Comparison of ENCODE assay signal across 20 cellular contexts in the genomic region with DNA sequence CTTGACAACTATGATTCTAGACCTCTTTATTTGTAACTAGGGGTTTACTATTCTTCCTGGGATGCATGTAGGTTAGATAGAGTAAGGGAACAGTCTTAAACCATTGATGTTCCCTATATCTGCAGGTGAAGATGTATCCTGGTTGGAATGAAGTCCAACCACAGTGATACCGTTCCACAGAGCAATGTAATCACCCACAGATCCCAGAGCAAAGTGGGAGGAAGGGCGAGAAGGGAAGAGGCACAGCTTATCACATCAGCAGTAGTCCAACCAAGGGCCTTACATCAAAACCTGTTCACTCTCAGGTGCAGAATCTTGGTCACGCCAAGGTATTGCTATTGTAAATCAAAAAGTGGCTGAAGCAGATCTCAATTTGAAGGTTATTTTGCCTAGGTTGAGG.
DNase-seq lines count a peak whose midpoint lies in the region; ATAC-seq and TF ChIP-seq lines count a peak whose summit lies in the region.
"Had no signal": no experiment of that assay in that cellular context is flagged by ENCODE, and none has a peak within 500 bp of the region (broad histone marks: within the 10 kb centered on the region; RNA-seq: fewer than 3 reads in every experiment).

No MANE protein-coding gene starts in this region.

- peak overlapping the region; percentile 81 for H3K4ac ChIP-seq in IMR-90 (ENCODE audit: low read depth, low read length)

- no peak for TF ChIP-seq RAD21 in IMR-90 (IDR thresholded peaks at IDR 0.05; ENCODE audit: low read length)

- peak overlapping the region; percentile 93 for H2BK5ac ChIP-seq in IMR-90 (ENCODE audit: low read depth, low read length, poor library complexity, severe bottlenecking)

- in situ Hi-C loops in IMR-90 (cut with MboI; ENCODE audit: low sequenced_read_pairs) = no loop called here

- H2AK5ac ChIP-seq in IMR-90 (ENCODE audit: low read depth, low read length) = peak overlapping the region; percentile 46

- H4K20me1 ChIP-seq in IMR-90 (ENCODE audit: insufficient read depth, low read length) (no peaks in the 10 kb centered on the region), smooth muscle cell (ENCODE audit: low read depth) (no peaks in the 10 kb centered on the region)

- no peak for TF ChIP-seq CTCF in IMR-90 (conservative IDR thresholded peaks at IDR 0.05; ENCODE audit: low read depth, low read length)
- no peak for TF ChIP-seq CTCF in smooth muscle cell (IDR thresholded peaks at IDR 0.05; ENCODE audit: borderline replicate concordance, insufficient read depth, poor library complexity, severe bottlenecking)
- TF ChIP-seq CTCF in vagina (IDR thresholded peaks at IDR 0.05) = no peak

- no peaks in the 10 kb centered on the region for H3K36me3 Mint-ChIP-seq in activated T-helper 17 cell treated with anti-CD3 and anti-CD28 coated beads, Interleukin-2, amount 50 U/mL, for 72 hours (ENCODE audit: low read depth)

- H2BK120ac ChIP-seq in IMR-90 (ENCODE audit: low read depth, low read length) = peak overlapping the region; percentile 79

- H3K9me3 Mint-ChIP-seq in activated T-helper 17 cell treated with anti-CD3 and anti-CD28 coated beads, Interleukin-2, amount 50 U/mL, for 72 hours = no peaks in the 10 kb centered on the region

- no TSS peak for BruUV-seq in IMR-90 (replicated peaks; lab: Mats Ljungman, UMichigan)

- peak overlapping the region; percentile 24; the same call in 1 of the 2 replicates for H4K5ac ChIP-seq in IMR-90 (ENCODE audit: low read depth, low read length)

- H3K14ac ChIP-seq in IMR-90 (replicated peaks; ENCODE audit: low read depth, low read length) = peak overlapping the region; percentile 87

- H2BK15ac ChIP-seq in IMR-90 (ENCODE audit: low read depth, low read length) = peak overlapping the region; percentile 93; the same call in 2 of the 3 replicates

- peak overlapping the region; percentile 47 for H3K4me3 Mint-ChIP-seq in activated T-helper 17 cell treated with anti-CD3 and anti-CD28 coated beads, Interleukin-2, amount 50 U/mL, for 72 hours

- TF ChIP-seq POLR2A in IMR-90 (IDR thresholded peaks at IDR 0.05; ENCODE audit: low read depth, low read length) (no peak), vagina (IDR thresholded peaks at IDR 0.05) (no peak)

- peaks cover 5% of the 10 kb centered on the region for H3K27me3 Mint-ChIP-seq in activated T-helper 17 cell treated with anti-CD3 and anti-CD28 coated beads, Interleukin-2, amount 50 U/mL, for 72 hours

- peaks cover 8% of the 10 kb centered on the region for H3K4me1 Mint-ChIP-seq in activated T-helper 17 cell treated with anti-CD3 and anti-CD28 coated beads, Interleukin-2, amount 50 U/mL, for 72 hours

- peak overlapping the region; percentile 30 for H3K18ac ChIP-seq in IMR-90 (ENCODE audit: low read depth, low read length)

- peak overlapping the region; percentile 84 for H4K91ac ChIP-seq in IMR-90 (ENCODE audit: insufficient read depth, low read depth, low read length)

- H3K4me2 ChIP-seq in IMR-90 (ENCODE audit: low read depth, low read length) = peak overlapping the region; percentile 58; the same call in 1 of the 2 replicates
- no peak overlapping the region for H3K4me2 ChIP-seq in smooth muscle cell
- H3K4me2 ChIP-seq: A549 had no signal

- H3K27me3 ChIP-seq in IMR-90 (ENCODE audit: control insufficient read depth, insufficient read depth, low read length) (no peaks in the 10 kb centered on the region), smooth muscle cell (ENCODE audit: low read depth) (no peaks in the 10 kb centered on the region), vagina (no peaks in the 10 kb centered on the region)
- H3K27me3 ChIP-seq: BE2C, Peyer's patch, SJCRH30 had no signal

- H3K9me3 ChIP-seq in IMR-90 (ENCODE audit: control insufficient read depth, insufficient read depth, low read length) (no peaks in the 10 kb centered on the region), smooth muscle cell (replicated peaks; ENCODE audit: low read depth) (peaks cover 5% of the 10 kb centered on the region), vagina (no peaks in the 10 kb centered on the region)
- H3K9me3 ChIP-seq: A549, BE2C, HAP-1, Peyer's patch had no signal

- H3F3A ChIP-seq in smooth muscle cell (ENCODE audit: low read depth) = no peaks in the 10 kb centered on the region

- H3K36me3 ChIP-seq in IMR-90 (ENCODE audit: control insufficient read depth, insufficient read depth, low read length) (no peaks in the 10 kb centered on the region), smooth muscle cell (ENCODE audit: low read depth) (peaks cover 6% of the 10 kb centered on the region), vagina (no peaks in the 10 kb centered on the region)
- H3K36me3 ChIP-seq: BE2C, HAP-1, Peyer's patch, SJCRH30 had no signal

- H2AK9ac ChIP-seq in IMR-90 (replicated peaks; ENCODE audit: low read depth, low read length, poor library complexity) = no peak overlapping the region

- POLR2A ChIA-PET in IMR-90 (lab: Charles Lee; ENCODE audit: unreplicated experiment) = no interaction called here

- H3K4me1 ChIP-seq in IMR-90 (ENCODE audit: control insufficient read depth, insufficient read depth, low read length) (peaks cover 6% of the 10 kb centered on the region), smooth muscle cell (ENCODE audit: low read depth) (no peaks in the 10 kb centered on the region), vagina (no peaks in the 10 kb centered on the region)
- H3K4me1 ChIP-seq: BE2C, HAP-1, Peyer's patch, SJCRH30 had no signal

- no peaks in the 10 kb centered on the region for H3K79me1 ChIP-seq in IMR-90 (ENCODE audit: low read depth in 1 of 2, low read length in 2 of 2)

- intact Hi-C loops in IMR-90 (cut with micrococcal nuclease) (no loop called here), vagina (cut with DNase I) (no loop called here)

- ATAC-seq in IMR-90 (ENCODE audit: low read depth) (peak; percentile 22), left lobe of liver (peak; percentile 23)
- no peak for ATAC-seq in activated T-helper 17 cell treated with anti-CD3 and anti-CD28 coated beads, Interleukin-2, amount 50 U/mL, for 72 hours (replicated peaks)
- ATAC-seq: K562 had no signal

- H3K4me3 ChIP-seq in IMR-90 (ENCODE audit: insufficient read depth, low read depth, low read length) = no peak overlapping the region
- H3K4me3 ChIP-seq in smooth muscle cell = no peak overlapping the region
- H3K4me3 ChIP-seq in vagina = no peak overlapping the region
- H3K4me3 ChIP-seq: A549, HAP-1, K562, Peyer's patch, SJCRH30 had no signal

- dilution Hi-C loops in IMR-90 (cut with HindIII; ENCODE audit: low sequenced_read_pairs, unreplicated experiment) = no loop called here

- no peak for DNase-seq in IMR-90
- DNase-seq in left lobe of liver (ENCODE audit: low spot score) = no peak
- no peak for DNase-seq in smooth muscle cell (lab: John Stamatoyannopoulos, UW; ENCODE audit: unreplicated experiment)
- no peak for DNase-seq in stimulated activated CD4-positive, alpha-beta T cell treated with anti-CD3 and anti-CD28 coated beads, Interleukin-4, amount 100 ng/mL, for 24 hours
- no peak for DNase-seq in vagina (ENCODE audit: extremely low spot score in 2 of 2)
- no peak for DNase-seq in cortex of kidney (lab: John Stamatoyannopoulos, UW)
- DNase-seq: BE2C, MM.1S, NCI-H1048, NCI-H1417 treated with DMSO at 0.1 percent for 48 hours, NCI-H2029, NCI-H2227 treated with DMSO at 0.1 percent for 48 hours, NCI-H510A, NCI-H748 treated with DMSO at 0.1 percent for 48 hours, Peyer's patch had no signal

- peak overlapping the region; percentile 38 to 56; a peak in 3 of 4 replicates for H4K8ac ChIP-seq in IMR-90 (ENCODE audit: low read depth in 2 of 2, low read length in 2 of 2)

- peak overlapping the region; percentile 58 for H3K56ac ChIP-seq in IMR-90 (ENCODE audit: extremely low read depth, insufficient read depth, low read length)

- H3K9ac ChIP-seq in IMR-90 (ENCODE audit: low read depth, low read length) (peak overlapping the region; percentile 65; the same call in 1 of the 2 replicates), smooth muscle cell (ENCODE audit: low read depth) (no peak overlapping the region)

- peak overlapping the region; percentile 71; the same call in 1 of the 2 replicates for H3K23ac ChIP-seq in IMR-90 (ENCODE audit: low read depth, low read length)

- H2AFZ ChIP-seq in IMR-90 (replicated peaks; ENCODE audit: low read length, poor library complexity) (no peak overlapping the region), smooth muscle cell (ENCODE audit: low read depth) (peak overlapping the region; percentile 24)

- H3K79me2 ChIP-seq in smooth muscle cell (ENCODE audit: low read depth) = no peaks in the 10 kb centered on the region

- CTCF ChIA-PET in IMR-90 (lab: Yijun Ruan, JAX) = interaction anchor here (1.0 kb wide), 1 partner anchor 37 kb away, joined by 3 read pairs; no protein-coding TSS in a partner anchor

- 91% methylated on average over 1 of the region's 3 CpGs; no CpG with 5 or more reads in 1 of the 2 experiments for WGBS in IMR-90 (ENCODE audit: extremely low coverage in 2 of 2, insufficient read length in 1 of 2), 2 experiments
- WGBS in smooth muscle cell (ENCODE audit: low lambda C conversion rate) = 81% methylated on average over 3 of the region's 3 CpGs

- no peak overlapping the region for H3K27ac Mint-ChIP-seq in activated T-helper 17 cell treated with anti-CD3 and anti-CD28 coated beads, Interleukin-2, amount 50 U/mL, for 72 hours

- peak overlapping the region; percentile 72 for H2BK20ac ChIP-seq in IMR-90 (ENCODE audit: low read depth, low read length)

- peaks cover 3% of the 10 kb centered on the region for H3K9me1 ChIP-seq in IMR-90 (ENCODE audit: insufficient read depth, low read length)

- H3K27ac ChIP-seq in IMR-90 (ENCODE audit: insufficient read depth, low read length) = peak overlapping the region; percentile 79; the same call in 1 of the 2 replicates
- no peak overlapping the region for H3K27ac ChIP-seq in smooth muscle cell (ENCODE audit: low read depth)
- H3K27ac ChIP-seq in vagina = no peak overlapping the region
- H3K27ac ChIP-seq: Peyer's patch, SJCRH30 had no signal

TF ChIP-seq in IMR-90, 13 proteins besides CTCF, POLR2A, EP300 and RAD21 (continues in another document):
- TF ChIP-seq NFE2L2 (IDR thresholded peaks at IDR 0.05; ENCODE audit: low read depth, low read length) (no peak), CHD1 (IDR thresholded peaks at IDR 0.05; ENCODE audit: low read depth, low read length) (no peak), FOS (IDR thresholded peaks at IDR 0.05; ENCODE audit: low read depth, low read length) (no peak), MAFK (IDR thresholded peaks at IDR 0.05; ENCODE audit: low read depth, low read length) (no peak), MXI1 (IDR thresholded peaks at IDR 0.05; ENCODE audit: borderline replicate concordance, low read depth, low read length) (no peak), BHLHE40 (IDR thresholded peaks at IDR 0.05; ENCODE audit: low read depth, low read length) (no peak), SMC3 (IDR thresholded peaks at IDR 0.05; ENCODE audit: low read depth, low read length) (no peak)
- TF ChIP-seq, protein P1, sequence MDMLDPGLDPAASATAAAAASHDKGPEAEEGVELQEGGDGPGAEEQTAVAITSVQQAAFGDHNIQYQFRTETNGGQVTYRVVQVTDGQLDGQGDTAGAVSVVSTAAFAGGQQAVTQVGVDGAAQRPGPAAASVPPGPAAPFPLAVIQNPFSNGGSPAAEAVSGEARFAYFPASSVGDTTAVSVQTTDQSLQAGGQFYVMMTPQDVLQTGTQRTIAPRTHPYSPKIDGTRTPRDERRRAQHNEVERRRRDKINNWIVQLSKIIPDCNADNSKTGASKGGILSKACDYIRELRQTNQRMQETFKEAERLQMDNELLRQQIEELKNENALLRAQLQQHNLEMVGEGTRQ (IDR thresholded peaks at IDR 0.05; ENCODE audit: low read depth, low read length) = no peak
